In the genomic region with DNA sequence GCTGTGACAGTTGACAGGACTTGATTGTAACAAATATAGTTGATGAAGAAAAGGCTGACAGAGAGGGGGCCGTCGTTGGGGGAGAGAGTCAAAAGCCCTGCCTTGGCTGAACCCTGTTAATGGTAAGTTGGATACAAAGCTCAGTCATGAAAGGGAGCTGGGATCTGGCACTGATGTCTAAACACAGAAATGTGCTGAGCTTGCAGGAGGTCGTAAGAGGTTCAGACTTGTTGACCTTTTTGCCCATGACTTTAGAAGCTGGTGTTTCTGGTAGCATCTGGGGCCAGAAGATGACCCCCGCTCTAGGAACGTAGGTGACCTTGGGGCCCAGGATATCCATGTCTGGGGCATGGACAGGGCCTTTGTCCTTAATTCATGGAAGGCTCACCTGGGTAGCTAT, we compare ENCODE assay signal across 1 cellular context.
TF ChIP-seq lines count a peak whose summit lies in the region.

No MANE protein-coding gene starts in this region.

TF ChIP-seq in HepG2, 621 proteins besides CTCF, POLR2A, EP300 and RAD21 (continued from another document):
- TF ChIP-seq, protein P1, sequence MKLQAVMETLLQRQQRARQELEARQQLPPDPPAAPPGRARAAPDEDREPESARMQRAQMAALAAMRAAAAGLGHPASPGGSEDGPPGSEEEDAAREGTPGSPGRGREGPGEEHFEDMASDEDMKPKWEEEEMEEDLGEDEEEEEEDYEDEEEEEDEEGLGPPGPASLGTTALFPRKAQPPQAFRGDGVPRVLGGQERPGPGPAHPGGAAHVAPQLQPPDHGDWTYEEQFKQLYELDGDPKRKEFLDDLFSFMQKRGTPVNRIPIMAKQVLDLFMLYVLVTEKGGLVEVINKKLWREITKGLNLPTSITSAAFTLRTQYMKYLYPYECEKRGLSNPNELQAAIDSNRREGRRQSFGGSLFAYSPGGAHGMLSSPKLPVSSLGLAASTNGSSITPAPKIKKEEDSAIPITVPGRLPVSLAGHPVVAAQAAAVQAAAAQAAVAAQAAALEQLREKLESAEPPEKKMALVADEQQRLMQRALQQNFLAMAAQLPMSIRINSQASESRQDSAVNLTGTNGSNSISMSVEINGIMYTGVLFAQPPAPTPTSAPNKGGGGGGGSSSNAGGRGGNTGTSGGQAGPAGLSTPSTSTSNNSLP (IDR thresholded peaks at IDR 0.05; ENCODE audit: low read depth, low read length) = no peak
- no peak for TF ChIP-seq ATF7-NPFF (CRISPR knock-in tag; IDR thresholded peaks at IDR 0.05; ENCODE audit: low read depth)
